ENCODE assay signal across 1 cellular context in genomic region chr1:89938171-89939055, GRCh38.
A peak's percentile ranks its signal among the peaks of the same experiment; 100 is the strongest.
TF ChIP-seq lines count a peak whose summit lies in the region.

No MANE protein-coding gene starts in this region.

TF ChIP-seq in K562, 482 proteins besides CTCF, POLR2A, EP300 and RAD21 (continued from another document):
- TF ChIP-seq CUX1 (CRISPR knock-in tag; IDR thresholded peaks at IDR 0.05) (no peak), ZNF592 (IDR thresholded peaks at IDR 0.05) (peak; percentile 96), WHSC1 (IDR thresholded peaks at IDR 0.05; ENCODE audit: low read length) (no peak), ELK3 (CRISPR knock-in tag; IDR thresholded peaks at IDR 0.05) (no peak)
